Comparison of ENCODE assay signal across 24 cellular contexts in the genomic region with DNA sequence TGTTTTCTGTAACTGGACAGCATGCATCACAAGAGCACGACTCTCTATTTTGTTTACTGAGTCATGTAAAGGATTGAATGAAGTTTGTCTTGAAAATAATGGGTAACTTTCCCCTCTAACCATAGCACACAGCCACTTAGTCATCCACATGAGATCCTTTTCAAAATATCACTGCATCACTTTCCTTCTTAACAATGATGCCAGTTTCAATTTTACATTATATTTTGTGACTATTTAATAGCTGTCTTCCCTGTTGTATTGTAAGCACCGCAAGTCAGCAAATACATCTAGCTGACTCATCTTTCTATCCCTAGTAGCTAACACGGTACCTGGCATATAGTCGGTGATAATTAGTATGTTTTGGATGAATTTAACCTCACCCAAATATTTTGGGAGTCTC.
"Had no signal": no experiment of that assay in that cellular context is flagged by ENCODE, and none has a peak within 500 bp of the region (broad histone marks: within the 10 kb centered on the region; RNA-seq: fewer than 3 reads in every experiment).

No MANE protein-coding gene starts in this region.

- H3K36me3 ChIP-seq: brain microvascular endothelial cell, heart right ventricle, tibial artery had no signal

- H3K27ac Mint-ChIP-seq: natural killer cell had no signal

- H3K9me3 ChIP-seq: heart right ventricle, tibial artery had no signal

- H3K4me3 Mint-ChIP-seq: activated T-cell treated with anti-CD3 and anti-CD28 coated beads, Interleukin-2, amount 50 U/mL, for 4 hours; natural killer cell had no signal

- FAIRE-seq: colon had no signal

- H3K27ac ChIP-seq: brain microvascular endothelial cell, heart right ventricle, tibial artery, VCaP had no signal

- H3K4me1 ChIP-seq: heart right ventricle, tibial artery had no signal

- H3K36me3 Mint-ChIP-seq: natural killer cell had no signal

- H3K27me3 ChIP-seq: brain microvascular endothelial cell, heart right ventricle, tibial artery had no signal

- DNase-seq: activated CD4-positive, alpha-beta T cell treated with anti-CD3 and anti-CD28 coated beads, Interleukin-2, amount 50 U/mL, for 1 hour; activated CD4-positive, CD25-positive, alpha-beta regulatory T cell treated with anti-CD3 and anti-CD28 coated beads, Interleukin-2, amount 50 U/mL, for 72 hours; activated CD8-positive, alpha-beta memory T cell treated with anti-CD3 and anti-CD28 coated beads, Interleukin-2, amount 50 U/mL, for 4 hours; activated naive CD4-positive, alpha-beta T cell treated with anti-CD3 and anti-CD28 coated beads, Interleukin-2, amount 50 U/mL, for 16 hours; activated T-cell treated with anti-CD3 and anti-CD28 coated beads, Interleukin-2, amount 50 U/mL, for 4 hours; aorta; brain microvascular endothelial cell; central memory CD4-positive, alpha-beta T cell; heart right ventricle; natural killer cell; nucleus accumbens; posterior cingulate gyrus; retina; stimulated activated CD4-positive, alpha-beta T cell treated with anti-CD3 and anti-CD28 coated beads, Interleukin-12 subunit alpha, Interleukin-12 subunit beta, amount 100 ng/mL, for 4 hours; stimulated activated CD4-positive, alpha-beta T cell treated with anti-CD3 and anti-CD28 coated beads, Interleukin-1b, Interleukin-23, amount 100 ng/mL, for 48 hours; stimulated activated CD8-positive, alpha-beta memory T cell treated with anti-CD3 and anti-CD28 coated beads, Interleukin-4, amount 100 ng/mL, for 48 hours; stimulated activated naive CD4-positive, alpha-beta T cell treated with Interleukin-2 at 50 U/mL for 16 hours; substantia nigra; T-helper 2 cell; tibial artery had no signal

- H3K4me1 Mint-ChIP-seq: natural killer cell had no signal

- H3K9me3 Mint-ChIP-seq: activated T-cell treated with anti-CD3 and anti-CD28 coated beads, Interleukin-2, amount 50 U/mL, for 4 hours; natural killer cell had no signal

- H3K4me3 ChIP-seq: heart right ventricle, lung, tibial artery had no signal

- ATAC-seq: activated T-cell treated with anti-CD3 and anti-CD28 coated beads, Interleukin-2, amount 50 U/mL, for 4 hours; esophagus mucosa; heart right ventricle; natural killer cell had no signal
